Comparison of ENCODE assay signal across 9 cellular contexts in genomic region chr10:93462881-93463280, GRCh38. TPM values are rescaled to one million over a fixed set of nuclear protein-coding genes. Genes with fewer than 3 reads are reported as not detected.
DNase-seq lines count a peak whose midpoint lies in the region; ATAC-seq and TF ChIP-seq lines count a peak whose summit lies in the region.
"Had no signal": no experiment of that assay in that cellular context is flagged by ENCODE, and none has a peak within 500 bp of the region (broad histone marks: within the 10 kb centered on the region; RNA-seq: fewer than 3 reads in every experiment).

No MANE protein-coding gene starts in this region.

- H3F3A ChIP-seq in PC-3 (ENCODE audit: low read length, unreplicated experiment) = peaks cover 21% of the 10 kb centered on the region

- no peaks in the 10 kb centered on the region for H3K27me3 ChIP-seq in PC-3 (ENCODE audit: low read length)
- no peaks in the 10 kb centered on the region for H3K27me3 ChIP-seq in skeletal muscle satellite cell (ENCODE audit: control insufficient read depth, insufficient read depth, low read length)
- H3K27me3 ChIP-seq in WERI-Rb-1 (ENCODE audit: insufficient read depth, low read depth, severe bottlenecking) = no peaks in the 10 kb centered on the region

- BruUV-seq in PC-3 (replicated peaks; lab: Mats Ljungman, UMichigan) = no TSS peak

- H4K20me1 ChIP-seq in PC-3 (ENCODE audit: low read length) = no peaks in the 10 kb centered on the region

- POLR2A ChIA-PET in PC-3 (lab: Charles Lee; ENCODE audit: unreplicated experiment) = interaction anchor here (0.7 to 1.1 kb wide), 2 partner anchors 18 to 19 kb away, joined by 6 to 14 read pairs; partner anchors contain the start of gene MYOF

- H3K4me3 ChIP-seq in GM12865 (ENCODE audit: low read depth, low read length) = no peak overlapping the region
- no peak overlapping the region for H3K4me3 ChIP-seq in PC-3 (ENCODE audit: low read length)
- peak overlapping the region; percentile 6 for H3K4me3 ChIP-seq in coronary artery
- no peak overlapping the region for H3K4me3 ChIP-seq in skeletal muscle satellite cell (ENCODE audit: low read length)
- H3K4me3 ChIP-seq in WERI-Rb-1 (ENCODE audit: low read depth, low read length) = no peak overlapping the region

- H3K4me2 ChIP-seq in PC-3 (ENCODE audit: low read length) (peak overlapping the region; percentile 55), skeletal muscle satellite cell (ENCODE audit: low read length) (peak overlapping the region; percentile 2)

- peak; percentile 83 for DNase-seq in GM12865 (ENCODE audit: low read depth)
- peak; percentile 92 for DNase-seq in PC-3
- no peak for DNase-seq in coronary artery (ENCODE audit: low spot score)
- DNase-seq in COR-L47 (lab: John Stamatoyannopoulos, UW) = no peak
- no peak for DNase-seq in substantia nigra (lab: John Stamatoyannopoulos, UW)
- no peak for DNase-seq in WERI-Rb-1
- DNase-seq in kidney glomerular epithelial cell (lab: John Stamatoyannopoulos, UW) = no peak
- DNase-seq: effector memory CD4-positive, alpha-beta T cell had no signal

- peak overlapping the region; percentile 99 for H3K27ac ChIP-seq in PC-3 (ENCODE audit: low read length)
- peak overlapping the region; percentile 64 to 96 for H3K27ac ChIP-seq in coronary artery
- H3K27ac ChIP-seq in substantia nigra (ENCODE audit: low read depth, low read length, poor library complexity, severe bottlenecking) = no peak overlapping the region
- no peak overlapping the region for H3K27ac ChIP-seq in WERI-Rb-1

- H3K9me3 ChIP-seq in PC-3 (ENCODE audit: low read length) (no peaks in the 10 kb centered on the region), skeletal muscle satellite cell (replicated peaks; ENCODE audit: low read length) (no peaks in the 10 kb centered on the region), WERI-Rb-1 (ENCODE audit: severe bottlenecking) (peaks cover 2% of the 10 kb centered on the region)

- intact Hi-C loops in PC-3 (cut with micrococcal nuclease) = no loop called here

- TF ChIP-seq CTCF in GM12865 (IDR thresholded peaks at IDR 0.05; ENCODE audit: insufficient read depth, low read depth, low read length, missing control alignments) (no peak), PC-3 (conservative IDR thresholded peaks at IDR 0.05; ENCODE audit: low read depth, low read length) (no peak), coronary artery (IDR thresholded peaks at IDR 0.05) (no peak), WERI-Rb-1 (IDR thresholded peaks at IDR 0.05; ENCODE audit: low read depth, low read length) (no peak)

- no peaks in the 10 kb centered on the region for H3K9me2 ChIP-seq in PC-3 (replicated peaks; ENCODE audit: low read length)

- no peak overlapping the region for H3K9ac ChIP-seq in PC-3 (ENCODE audit: low read length)
- H3K9ac ChIP-seq in skeletal muscle satellite cell (ENCODE audit: low read depth, low read length) = peak overlapping the region; percentile 90

- peaks cover 77% of the 10 kb centered on the region for H3K79me2 ChIP-seq in PC-3 (ENCODE audit: low read length)

- H3K36me3 ChIP-seq in PC-3 (ENCODE audit: low read depth, low read length) (peaks cover 27% of the 10 kb centered on the region), skeletal muscle satellite cell (ENCODE audit: insufficient read depth, low read length) (peaks cover 28% of the 10 kb centered on the region), WERI-Rb-1 (no peaks in the 10 kb centered on the region)

- peak; percentile 54 for ATAC-seq in PC-3

- H3K4me1 ChIP-seq in PC-3 (ENCODE audit: insufficient read depth, low read length) (peaks cover 80% of the 10 kb centered on the region), skeletal muscle satellite cell (ENCODE audit: control insufficient read depth, insufficient read depth, low read length) (peaks cover 86% of the 10 kb centered on the region)

- H2AFZ ChIP-seq in PC-3 (ENCODE audit: low read length) = no peak overlapping the region

- CTCF ChIA-PET in PC-3 (lab: Charles Lee) = interaction anchor here (0.6 to 1.0 kb wide), 3 partner anchors 13 to 19 kb away, joined by 4 to 5 read pairs (median 4); partner anchors contain the start of gene MYOF

RNA-seq across cellular contexts. Expression of gene MYOF, which starts 19.3 kb away (rescaled TPM):
- total RNA-seq in PC-3 (2014; rRNA removed) = 174 and 189 TPM in 2 replicates
- 168 and 212 TPM in 2 replicates for total RNA-seq in skeletal muscle satellite cell (2012; rRNA removed)

RNA-seq across cellular contexts. Expression of gene CEP55, which starts 33.5 kb away (rescaled TPM):
- total RNA-seq in PC-3 (2014; rRNA removed) = 62.6 and 63.6 TPM in 2 replicates
- total RNA-seq in skeletal muscle satellite cell (2012; rRNA removed) = 21.5 and 29.3 TPM in 2 replicates

Comparison
In these comparisons a context has a peak if more than half of its experiments do, and no peak if none do; other contexts are left out.
1. DNase-seq: peak in GM12865 (single experiment) and PC-3 (single experiment); none in coronary artery (single experiment), COR-L47 (single experiment), substantia nigra (0 of 49), WERI-Rb-1 (single experiment) and kidney glomerular epithelial cell (single experiment).
2. H3K27ac ChIP-seq: peak in PC-3 (single experiment) and coronary artery (2 of 2); none in substantia nigra (single experiment) and WERI-Rb-1 (single experiment).